Comparison of ENCODE assay signal across 10 cellular contexts in genomic region chr16:1108299-1109252, GRCh38. TPM values are rescaled to one million over a fixed set of nuclear protein-coding genes. Genes with fewer than 3 reads are reported as not detected.
DNase-seq lines count a peak whose midpoint lies in the region; ATAC-seq and TF ChIP-seq lines count a peak whose summit lies in the region.
"Had no signal": no experiment of that assay in that cellular context is flagged by ENCODE, and none has a peak within 500 bp of the region (broad histone marks: within the 10 kb centered on the region; RNA-seq: fewer than 3 reads in every experiment).

No MANE protein-coding gene starts in this region.

- TF ChIP-seq CTCF in omental fat pad (IDR thresholded peaks at IDR 0.05), result no peak
- no peak for TF ChIP-seq CTCF in HFFc6 (IDR thresholded peaks at IDR 0.05)

- peaks cover 45% of the 10 kb centered on the region for H3K27me3 Mint-ChIP-seq in HFFc6 (ENCODE audit: insufficient read depth)
- H3K27me3 Mint-ChIP-seq: activated CD4-positive, alpha-beta T cell treated with anti-CD3 and anti-CD28 coated beads, Interleukin-2, amount 10 ng/mL, durations not matched to agents 24 days and 14 days had no signal

- no peak overlapping the region for H3K4me3 ChIP-seq in BLaER1

- H3K27me3 ChIP-seq in BLaER1, result peaks cover 74% of the 10 kb centered on the region

- ATAC-seq in omental fat pad (ENCODE audit: low FRiP score) (peak; percentile 68), GM18861 (IDR thresholded peaks at IDR 0.05; ENCODE audit: unreplicated experiment) (no peak), HG02852 (IDR thresholded peaks at IDR 0.05; ENCODE audit: unreplicated experiment) (no peak), HG02840 (IDR thresholded peaks at IDR 0.05; ENCODE audit: low FRiP score, unreplicated experiment) (no peak)

- H3K4me1 Mint-ChIP-seq in HFFc6 (ENCODE audit: low read depth), result no peaks in the 10 kb centered on the region
- H3K4me1 Mint-ChIP-seq: activated CD4-positive, alpha-beta T cell treated with anti-CD3 and anti-CD28 coated beads, Interleukin-2, amount 10 ng/mL, durations not matched to agents 24 days and 14 days; activated naive CD8-positive, alpha-beta T cell treated with anti-CD3 and anti-CD28 coated beads for 36 hours had no signal

- H3K36me3 Mint-ChIP-seq in HFFc6 (ENCODE audit: low read depth), result no peaks in the 10 kb centered on the region
- H3K36me3 Mint-ChIP-seq: activated naive CD8-positive, alpha-beta T cell treated with anti-CD3 and anti-CD28 coated beads for 36 hours had no signal

- DNase-seq in NCI-H1092 (lab: John Stamatoyannopoulos, UW) (peak; percentile 69), anterior cingulate cortex (lab: John Stamatoyannopoulos, UW) (peak in 42 of 58 donors; percentile 7 to 77 (median 30)), omental fat pad (ENCODE audit: low spot score) (no peak), HFFc6 (no peak)
- DNase-seq: activated CD4-positive, alpha-beta T cell treated with anti-CD3 and anti-CD28 coated beads, Interleukin-2, amount 10 ng/mL, durations not matched to agents 24 days and 14 days; activated naive CD8-positive, alpha-beta T cell treated with anti-CD3 and anti-CD28 coated beads for 36 hours had no signal

- H3K9ac ChIP-seq in BLaER1, result no peak overlapping the region

- no peak overlapping the region for H3K27ac ChIP-seq in BLaER1

- H3K4me2 ChIP-seq in BLaER1, result peak overlapping the region; percentile 21

- no peak overlapping the region for H3K27ac Mint-ChIP-seq in HFFc6
- H3K27ac Mint-ChIP-seq: activated CD4-positive, alpha-beta T cell treated with anti-CD3 and anti-CD28 coated beads, Interleukin-2, amount 10 ng/mL, durations not matched to agents 24 days and 14 days; activated naive CD8-positive, alpha-beta T cell treated with anti-CD3 and anti-CD28 coated beads for 36 hours had no signal

- H3K9me3 Mint-ChIP-seq in HFFc6, result no peaks in the 10 kb centered on the region
- H3K9me3 Mint-ChIP-seq: activated CD4-positive, alpha-beta T cell treated with anti-CD3 and anti-CD28 coated beads, Interleukin-2, amount 10 ng/mL, durations not matched to agents 24 days and 14 days; activated naive CD8-positive, alpha-beta T cell treated with anti-CD3 and anti-CD28 coated beads for 36 hours had no signal

- H3K4me3 Mint-ChIP-seq in HFFc6, result no peak overlapping the region
- H3K4me3 Mint-ChIP-seq: activated CD4-positive, alpha-beta T cell treated with anti-CD3 and anti-CD28 coated beads, Interleukin-2, amount 10 ng/mL, durations not matched to agents 24 days and 14 days; activated naive CD8-positive, alpha-beta T cell treated with anti-CD3 and anti-CD28 coated beads for 36 hours had no signal

- H3K36me3 ChIP-seq in BLaER1, result no peaks in the 10 kb centered on the region

- peaks cover 49% of the 10 kb centered on the region for H3K4me1 ChIP-seq in BLaER1

- H4K20me1 ChIP-seq in BLaER1, result peaks cover 62% of the 10 kb centered on the region

- H3K9me3 ChIP-seq in BLaER1, result no peaks in the 10 kb centered on the region

RNA-seq across cellular contexts. Expression of gene C1QTNF8, which starts 12.5 kb away (rescaled TPM):
- not detected for total RNA-seq in omental fat pad
- not detected for total RNA-seq in HFFc6 (2021; fragmentation: NEBNext Ultra II Directional; extraction: Animal tissue kit (Norgen Biotek cat#: 25700))
- total RNA-seq: activated CD4-positive, alpha-beta T cell treated with anti-CD3 and anti-CD28 coated beads, Interleukin-2, amount 10 ng/mL, durations not matched to agents 24 days and 14 days; activated naive CD8-positive, alpha-beta T cell treated with anti-CD3 and anti-CD28 coated beads for 36 hours had no signal

RNA-seq across cellular contexts. Expression of gene SSTR5, which starts 36.0 kb away (rescaled TPM):
- under 1 TPM in 1 of 4 donors, not detected in 3; 0.37 TPM for total RNA-seq in omental fat pad
- not detected for total RNA-seq in HFFc6 (2021; fragmentation: NEBNext Ultra II Directional; extraction: Animal tissue kit (Norgen Biotek cat#: 25700))
- total RNA-seq: activated CD4-positive, alpha-beta T cell treated with anti-CD3 and anti-CD28 coated beads, Interleukin-2, amount 10 ng/mL, durations not matched to agents 24 days and 14 days; activated naive CD8-positive, alpha-beta T cell treated with anti-CD3 and anti-CD28 coated beads for 36 hours had no signal

RNA-seq across cellular contexts. Expression of gene CACNA1H, which starts 44.3 kb away (rescaled TPM):
- 10 to 100 TPM in 2 of 4 donors, 1 to 10 TPM in 2; 1.8 to 13.6 (median 10.2) TPM for total RNA-seq in omental fat pad
- under 1 TPM in 2 of 6 experiments, not detected in 4; 0.03 to 0.05 TPM for total RNA-seq in HFFc6 (2021; fragmentation: NEBNext Ultra II Directional; extraction: Animal tissue kit (Norgen Biotek cat#: 25700))

Comparison
In these comparisons a context has a peak if more than half of its experiments do, and no peak if none do; other contexts are left out.
1. DNase-seq: peak in NCI-H1092 (single experiment) and anterior cingulate cortex (42 of 58); none in omental fat pad (single experiment) and HFFc6 (single experiment).